ENCODE assay signal across 21 cellular contexts in genomic region chr2:31397099-31397498, GRCh38. TPM values are rescaled to one million over a fixed set of nuclear protein-coding genes. Genes with fewer than 3 reads are reported as not detected.
A peak's percentile ranks its signal among the peaks of the same experiment; 100 is the strongest.
DNase-seq lines count a peak whose midpoint lies in the region; ATAC-seq, FAIRE-seq and TF ChIP-seq lines count a peak whose summit lies in the region.
"Had no signal": no experiment of that assay in that cellular context is flagged by ENCODE, and none has a peak within 500 bp of the region (broad histone marks: within the 10 kb centered on the region; RNA-seq: fewer than 3 reads in every experiment).

No MANE protein-coding gene starts in this region.

- peak; percentile 94 for ATAC-seq in Right ventricle myocardium inferior
- ATAC-seq: naive thymus-derived CD8-positive, alpha-beta T cell had no signal

- TF ChIP-seq POLR2A in thyroid gland (IDR thresholded peaks at IDR 0.05), result no peak

- H3K4me3 ChIP-seq in left ventricle myocardium inferior (no peak overlapping the region), thyroid gland (replicated peaks in 1 of 3) (no peak overlapping the region), BE2C (ENCODE audit: low read depth, low read length) (no peak overlapping the region)
- H3K4me3 ChIP-seq: colonic mucosa, thoracic aorta had no signal

- intact Hi-C loops in Right ventricle myocardium inferior (cut with DNase I) (no loop called here), cardiac septum (cut with DNase I) (no loop called here), left ventricle myocardium inferior (cut with micrococcal nuclease) (no loop called here), thyroid gland (cut with DNase I) (no loop called here)

- H3K9me3 ChIP-seq in left ventricle myocardium inferior (replicated peaks) (no peaks in the 10 kb centered on the region), thyroid gland (no peaks in the 10 kb centered on the region), BE2C (no peaks in the 10 kb centered on the region)
- H3K9me3 ChIP-seq: colonic mucosa, thoracic aorta had no signal

- no peak for FAIRE-seq in urothelium cell line (lab: Jason Lieb, UNC)
- FAIRE-seq: GM12892 had no signal

- WGBS in thyroid gland, 2 donors, result 24 to 42% methylated on average over 4 of the region's 4 CpGs

- H3K36me3 ChIP-seq in left ventricle myocardium inferior (no peaks in the 10 kb centered on the region), thyroid gland (no peaks in the 10 kb centered on the region), BE2C (no peaks in the 10 kb centered on the region)
- H3K36me3 ChIP-seq: colonic mucosa, thoracic aorta had no signal

- peaks cover 4% of the 10 kb centered on the region for H3K4me1 ChIP-seq in left ventricle myocardium inferior
- no peaks in the 10 kb centered on the region for H3K4me1 ChIP-seq in thyroid gland
- no peaks in the 10 kb centered on the region for H3K4me1 ChIP-seq in BE2C
- H3K4me1 ChIP-seq: colonic mucosa had no signal

- H3K27me3 ChIP-seq in left ventricle myocardium inferior (ENCODE audit: low read depth), result no peaks in the 10 kb centered on the region
- no peaks in the 10 kb centered on the region for H3K27me3 ChIP-seq in thyroid gland
- peaks cover 8% of the 10 kb centered on the region for H3K27me3 ChIP-seq in BE2C
- H3K27me3 ChIP-seq: colonic mucosa had no signal

- peak; percentile 68 for DNase-seq in Right ventricle myocardium inferior (ENCODE audit: missing footprints)
- no peak for DNase-seq in cardiac septum (ENCODE audit: low spot score)
- peak; percentile 92 for DNase-seq in NCI-H69 (lab: John Stamatoyannopoulos, UW)
- peak; percentile 64 for DNase-seq in left ventricle myocardium inferior
- peak; percentile 69 to 84 for DNase-seq in thyroid gland
- no peak for DNase-seq in NCI-H146 (lab: John Stamatoyannopoulos, UW)
- DNase-seq in urothelium cell line (ENCODE audit: low spot score), result no peak
- no peak for DNase-seq in BE2C
- DNase-seq: activated CD8-positive, alpha-beta memory T cell treated with anti-CD3 and anti-CD28 coated beads for 24 hours; CD8-positive, alpha-beta memory T cell; colonic mucosa; erythroblast; KG1; left cardiac atrium; naive thymus-derived CD8-positive, alpha-beta T cell; NCI-H345; retina; stimulated activated CD8-positive, alpha-beta memory T cell treated with anti-CD3 and anti-CD28 coated beads, Interleukin-4, amount 100 ng/mL, for 48 hours; SW 1271 had no signal

- no peak for TF ChIP-seq CTCF in left ventricle myocardium inferior (IDR thresholded peaks at IDR 0.05; ENCODE audit: borderline replicate concordance)
- no peak for TF ChIP-seq CTCF in thyroid gland (IDR thresholded peaks at IDR 0.05)
- TF ChIP-seq CTCF in BE2C (IDR thresholded peaks at IDR 0.05; ENCODE audit: low read depth, low read length), result no peak

- H3K27ac ChIP-seq in left ventricle myocardium inferior (replicated peaks) (no peak overlapping the region), thyroid gland (no peak overlapping the region)
- H3K27ac ChIP-seq: colonic mucosa, thoracic aorta had no signal

RNA-seq across cellular contexts. Expression of gene XDH, which starts 17.4 kb away (rescaled TPM):
- total RNA-seq in Right ventricle myocardium inferior (not detected), cardiac septum (not detected), left ventricle myocardium inferior (0.05 TPM), thyroid gland (1 to 10 TPM in 2 of 4 donors, under 1 TPM in 1, not detected in 1; 0.13 to 2.6 (median 1.9) TPM)
- not detected for polyA plus RNA-seq in BE2C (2012; ENCODE audit: insufficient read depth, insufficient read length, low read depth)
- total RNA-seq: CD8-positive, alpha-beta memory T cell; naive thymus-derived CD8-positive, alpha-beta T cell; thoracic aorta had no signal
- polyA plus RNA-seq: CD8-positive, alpha-beta memory T cell; naive thymus-derived CD8-positive, alpha-beta T cell had no signal

Comparison
In these comparisons a context has a peak if more than half of its experiments do, and no peak if none do; other contexts are left out.
1. DNase-seq: peak in Right ventricle myocardium inferior (single experiment), NCI-H69 (single experiment), left ventricle myocardium inferior (single experiment) and thyroid gland (2 of 2); none in cardiac septum (single experiment), NCI-H146 (single experiment), urothelium cell line (single experiment) and BE2C (single experiment).